Comparison of ENCODE assay signal across 10 cellular contexts in genomic region chr1:198118136-198118535, GRCh38. TPM values are rescaled to one million over a fixed set of nuclear protein-coding genes. Genes with fewer than 3 reads are reported as not detected.
DNase-seq lines count a peak whose midpoint lies in the region; ATAC-seq and TF ChIP-seq lines count a peak whose summit lies in the region.
"Had no signal": no experiment of that assay in that cellular context is flagged by ENCODE, and none has a peak within 500 bp of the region (broad histone marks: within the 10 kb centered on the region; RNA-seq: fewer than 3 reads in every experiment).

No MANE protein-coding gene starts in this region.

- TF ChIP-seq POLR2A in GM18505 (IDR thresholded peaks at IDR 0.05; ENCODE audit: borderline replicate concordance, extremely low read depth, insufficient read depth, insufficient read length): no peak

- DNase-seq in AG09319 (ENCODE audit: extremely low read depth, low read depth) (peak; percentile 95), fibroblast of villous mesenchyme (ENCODE audit: low read depth) (peak; percentile 84), non-pigmented ciliary epithelial cell (ENCODE audit: low read depth) (peak; percentile 80), SHP77 treated with DMSO at 0.1 percent for 48 hours (lab: John Stamatoyannopoulos, UW) (no peak), OCI-M2 (lab: John Stamatoyannopoulos, UW; ENCODE audit: unreplicated experiment) (no peak)
- DNase-seq in stimulated activated naive CD8-positive, alpha-beta T cell treated with anti-CD3 and anti-CD28 coated beads, Interleukin-15, Interleukin-2, amounts not matched to agents 100 U/mL and 50 U/mL, for 24 hours: no peak
- DNase-seq: mesendoderm, T1000 had no signal

- TF ChIP-seq CTCF in AG09319 (IDR thresholded peaks at IDR 0.05; ENCODE audit: low read depth, low read length) (no peak), fibroblast of villous mesenchyme (IDR thresholded peaks at IDR 0.05; ENCODE audit: insufficient read depth, low read depth, low read length) (no peak)

- H3K4me3 ChIP-seq in fibroblast of villous mesenchyme (ENCODE audit: low read depth, low read length): no peak overlapping the region

- no peak for ATAC-seq in GM18505 (IDR thresholded peaks at IDR 0.05; ENCODE audit: unreplicated experiment)
- no peak for ATAC-seq in stimulated activated naive CD8-positive, alpha-beta T cell treated with anti-CD3 and anti-CD28 coated beads, Interleukin-15, Interleukin-2, amounts not matched to agents 100 U/mL and 50 U/mL, for 24 hours

TF ChIP-seq in PFSK-1, 5 proteins besides CTCF, POLR2A, EP300 and RAD21:
- TF ChIP-seq POLR2AphosphoS5 (IDR thresholded peaks at IDR 0.05; ENCODE audit: low read depth, low read length): peak; percentile 26
- TF ChIP-seq TAF1 (IDR thresholded peaks at IDR 0.05; ENCODE audit: borderline replicate concordance, insufficient read depth, low read length): no peak
TF ChIP-seq in PFSK-1: peak in this region for 1.

RNA-seq across cellular contexts. Expression of gene NEK7, which starts 38.7 kb away (rescaled TPM):
- 34.9 TPM for polyA plus RNA-seq in PFSK-1 (2012; ENCODE audit: insufficient read length, low read depth)
- total RNA-seq in fibroblast of villous mesenchyme: 183 and 366 TPM in 2 replicates

Comparison
In these comparisons a context has a peak if more than half of its experiments do, and no peak if none do; other contexts are left out.
1. DNase-seq: peak in AG09319 (single experiment), fibroblast of villous mesenchyme (single experiment) and non-pigmented ciliary epithelial cell (single experiment); none in SHP77 treated with DMSO at 0.1 percent for 48 hours (single experiment), OCI-M2 (single experiment) and stimulated activated naive CD8-positive, alpha-beta T cell treated with anti-CD3 and anti-CD28 coated beads, Interleukin-15, Interleukin-2, amounts not matched to agents 100 U/mL and 50 U/mL, for 24 hours (single experiment).